18 cellular contexts compared by ENCODE assay signal in the genomic region with DNA sequence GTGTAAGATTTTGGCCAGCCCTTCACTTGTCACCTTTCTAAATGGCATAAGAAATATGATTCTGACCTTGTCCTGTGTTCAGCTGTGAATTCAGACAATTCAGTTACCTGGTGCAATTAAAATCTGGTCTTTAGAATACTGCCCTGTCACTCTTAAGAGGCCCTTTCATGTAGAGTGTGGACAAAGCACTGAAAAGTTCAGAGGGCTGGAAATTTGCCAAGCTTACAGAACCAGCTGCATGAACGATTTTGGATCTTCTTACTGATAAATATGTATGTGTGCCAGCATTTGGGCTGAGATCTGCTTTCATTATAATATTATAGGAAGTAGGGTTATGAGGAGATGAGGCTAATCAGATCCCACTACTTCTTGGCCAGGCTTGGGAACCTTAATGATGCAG.
A peak's percentile ranks its signal among the peaks of the same experiment; 100 is the strongest.
DNase-seq lines count a peak whose midpoint lies in the region; TF ChIP-seq lines count a peak whose summit lies in the region.
"Had no signal": no experiment of that assay in that cellular context is flagged by ENCODE, and none has a peak within 500 bp of the region (broad histone marks: within the 10 kb centered on the region; RNA-seq: fewer than 3 reads in every experiment).

No MANE protein-coding gene starts in this region.

- H3K27me3 ChIP-seq in colonic mucosa = no peaks in the 10 kb centered on the region
- H3K27me3 ChIP-seq in smooth muscle cell (ENCODE audit: low read depth) = no peaks in the 10 kb centered on the region
- H3K27me3 ChIP-seq in SK-N-SH (ENCODE audit: insufficient read depth) = no peaks in the 10 kb centered on the region
- H3K27me3 ChIP-seq: spleen, upper lobe of left lung had no signal

- 63% methylated on average over 1 of the region's 1 CpG for WGBS in smooth muscle cell (ENCODE audit: low lambda C conversion rate)
- 0% methylated on average over 1 of the region's 1 CpG for WGBS in SK-N-SH (ENCODE audit: low lambda C conversion rate)

- CTCF ChIA-PET in SK-N-SH (lab: Yijun Ruan, JAX) = no interaction called here

- no peaks in the 10 kb centered on the region for H3K9me2 ChIP-seq in SK-N-SH

- H3K36me3 ChIP-seq in colonic mucosa (no peaks in the 10 kb centered on the region), smooth muscle cell (ENCODE audit: low read depth) (no peaks in the 10 kb centered on the region), SK-N-SH (replicated peaks in 1 of 2; ENCODE audit: control insufficient read depth in 1 of 2, insufficient read depth in 2 of 2, low read length in 1 of 2) (no peaks in the 10 kb centered on the region)
- H3K36me3 ChIP-seq: spleen, upper lobe of left lung had no signal

- H3K79me2 ChIP-seq in smooth muscle cell (ENCODE audit: low read depth) (no peaks in the 10 kb centered on the region), SK-N-SH (ENCODE audit: insufficient read depth) (no peaks in the 10 kb centered on the region)

- H3K9me3 ChIP-seq in colonic mucosa (no peaks in the 10 kb centered on the region), smooth muscle cell (replicated peaks; ENCODE audit: low read depth) (no peaks in the 10 kb centered on the region), SK-N-SH (no peaks in the 10 kb centered on the region)
- H3K9me3 ChIP-seq: psoas muscle, upper lobe of left lung had no signal

- DNase-seq in NCI-H1092 treated with DMSO at 0.1 percent for 48 hours (lab: John Stamatoyannopoulos, UW) (peak; percentile 69), NCI-H1092 (lab: John Stamatoyannopoulos, UW) (no peak), NCI-H510A treated with DMSO at 0.1 percent for 48 hours (lab: John Stamatoyannopoulos, UW) (peak; percentile 79), colonic mucosa (no peak), smooth muscle cell (lab: John Stamatoyannopoulos, UW; ENCODE audit: unreplicated experiment) (no peak), erythroblast (lab: John Stamatoyannopoulos, UW) (no peak), SK-N-SH (no peak), D341Med (ENCODE audit: low spot score) (no peak)
- DNase-seq: activated CD8-positive, alpha-beta T cell treated with anti-CD3 and anti-CD28 coated beads, Interleukin-2, amount 10 ng/mL, durations not matched to agents 7 days and 5 days; C1 segment of cervical spinal cord; dermis blood vessel endothelial cell; HCEC 1CT; KG1; NK-92 treated with Interleukin-12 subunit alpha and Interleukin-12 subunit beta, amount 100 ng/mL, for 24 hours; psoas muscle; spleen; T-helper 1 cell; upper lobe of left lung had no signal

- H3K9ac ChIP-seq in colonic mucosa (ENCODE audit: low read depth in 2 of 2, low read length in 2 of 2) = no peak overlapping the region
- no peak overlapping the region for H3K9ac ChIP-seq in smooth muscle cell (ENCODE audit: low read depth)
- no peak overlapping the region for H3K9ac ChIP-seq in SK-N-SH

- POLR2A ChIA-PET in SK-N-SH (lab: Yijun Ruan, JAX) = no interaction called here

- TF ChIP-seq POLR2A in erythroblast (IDR thresholded peaks at IDR 0.05; ENCODE audit: low read length) = no peak

- no peak for TF ChIP-seq CTCF in colonic mucosa (IDR thresholded peaks at IDR 0.05)
- TF ChIP-seq CTCF in smooth muscle cell (IDR thresholded peaks at IDR 0.05; ENCODE audit: borderline replicate concordance, insufficient read depth, poor library complexity, severe bottlenecking) = no peak
- TF ChIP-seq CTCF in SK-N-SH (IDR thresholded peaks at IDR 0.05) = no peak

- H3F3A ChIP-seq in smooth muscle cell (ENCODE audit: low read depth) = peaks cover 16% of the 10 kb centered on the region
- no peaks in the 10 kb centered on the region for H3F3A ChIP-seq in SK-N-SH (replicated peaks; ENCODE audit: insufficient read depth)

- no peak for TF ChIP-seq RAD21 in SK-N-SH (IDR thresholded peaks at IDR 0.05; ENCODE audit: low read length)

- TF ChIP-seq EP300 in SK-N-SH (IDR thresholded peaks at IDR 0.05; ENCODE audit: borderline replicate concordance in 1 of 2, low read depth in 1 of 2, low read length in 1 of 2) = no peak

- H2AFZ ChIP-seq in smooth muscle cell (ENCODE audit: low read depth) (no peak overlapping the region), SK-N-SH (ENCODE audit: low read depth) (no peak overlapping the region)

- no peak overlapping the region for H3K4me3 ChIP-seq in colonic mucosa
- H3K4me3 ChIP-seq in smooth muscle cell = no peak overlapping the region
- no peak overlapping the region for H3K4me3 ChIP-seq in SK-N-SH (ENCODE audit: low read depth in 2 of 2, low read length in 1 of 2)
- H3K4me3 ChIP-seq: psoas muscle, spleen, upper lobe of left lung had no signal

- H3K4me1 ChIP-seq in colonic mucosa (peaks cover 4% of the 10 kb centered on the region), smooth muscle cell (ENCODE audit: low read depth) (peaks cover 13% of the 10 kb centered on the region), SK-N-SH (ENCODE audit: control insufficient read depth in 1 of 2, insufficient read depth in 2 of 2, low read depth in 1 of 2, low read length in 1 of 2) (no peaks in the 10 kb centered on the region; a peak in 1 of 4 replicates)
- H3K4me1 ChIP-seq: spleen, upper lobe of left lung had no signal

- H3K27ac ChIP-seq in colonic mucosa = peak overlapping the region; percentile 88
- peak overlapping the region; percentile 88 for H3K27ac ChIP-seq in smooth muscle cell (ENCODE audit: low read depth)
- H3K27ac ChIP-seq in SK-N-SH (ENCODE audit: low read depth in 2 of 2, low read length in 1 of 2) = no peak overlapping the region
- H3K27ac ChIP-seq: psoas muscle, spleen, upper lobe of left lung had no signal

- intact Hi-C loops in colonic mucosa (cut with DNase I) = no loop called here

- H3K4me2 ChIP-seq in smooth muscle cell = no peak overlapping the region
- H3K4me2 ChIP-seq in SK-N-SH = no peak overlapping the region

- H4K20me1 ChIP-seq in smooth muscle cell (ENCODE audit: low read depth) (no peaks in the 10 kb centered on the region), SK-N-SH (ENCODE audit: insufficient read depth) (no peaks in the 10 kb centered on the region)

TF ChIP-seq in SK-N-SH, 30 proteins besides CTCF, POLR2A, EP300 and RAD21:
- TF ChIP-seq, protein P1, sequence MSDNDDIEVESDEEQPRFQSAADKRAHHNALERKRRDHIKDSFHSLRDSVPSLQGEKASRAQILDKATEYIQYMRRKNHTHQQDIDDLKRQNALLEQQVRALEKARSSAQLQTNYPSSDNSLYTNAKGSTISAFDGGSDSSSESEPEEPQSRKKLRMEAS (IDR thresholded peaks at IDR 0.05; ENCODE audit: low read depth) = no peak
- TF ChIP-seq JUND (IDR thresholded peaks at IDR 0.05) = no peak

Comparison
In these comparisons a context has a peak if more than half of its experiments do, and no peak if none do; other contexts are left out.
1. DNase-seq: peak in NCI-H1092 treated with DMSO at 0.1 percent for 48 hours (single experiment) and NCI-H510A treated with DMSO at 0.1 percent for 48 hours (single experiment); none in NCI-H1092 (single experiment), colonic mucosa (single experiment), smooth muscle cell (single experiment), erythroblast (0 of 2), SK-N-SH (single experiment) and D341Med (single experiment).
2. H3K27ac ChIP-seq: peak in colonic mucosa (single experiment) and smooth muscle cell (single experiment); none in SK-N-SH (0 of 2).